ENCODE assay signal across 19 cellular contexts in the genomic region with DNA sequence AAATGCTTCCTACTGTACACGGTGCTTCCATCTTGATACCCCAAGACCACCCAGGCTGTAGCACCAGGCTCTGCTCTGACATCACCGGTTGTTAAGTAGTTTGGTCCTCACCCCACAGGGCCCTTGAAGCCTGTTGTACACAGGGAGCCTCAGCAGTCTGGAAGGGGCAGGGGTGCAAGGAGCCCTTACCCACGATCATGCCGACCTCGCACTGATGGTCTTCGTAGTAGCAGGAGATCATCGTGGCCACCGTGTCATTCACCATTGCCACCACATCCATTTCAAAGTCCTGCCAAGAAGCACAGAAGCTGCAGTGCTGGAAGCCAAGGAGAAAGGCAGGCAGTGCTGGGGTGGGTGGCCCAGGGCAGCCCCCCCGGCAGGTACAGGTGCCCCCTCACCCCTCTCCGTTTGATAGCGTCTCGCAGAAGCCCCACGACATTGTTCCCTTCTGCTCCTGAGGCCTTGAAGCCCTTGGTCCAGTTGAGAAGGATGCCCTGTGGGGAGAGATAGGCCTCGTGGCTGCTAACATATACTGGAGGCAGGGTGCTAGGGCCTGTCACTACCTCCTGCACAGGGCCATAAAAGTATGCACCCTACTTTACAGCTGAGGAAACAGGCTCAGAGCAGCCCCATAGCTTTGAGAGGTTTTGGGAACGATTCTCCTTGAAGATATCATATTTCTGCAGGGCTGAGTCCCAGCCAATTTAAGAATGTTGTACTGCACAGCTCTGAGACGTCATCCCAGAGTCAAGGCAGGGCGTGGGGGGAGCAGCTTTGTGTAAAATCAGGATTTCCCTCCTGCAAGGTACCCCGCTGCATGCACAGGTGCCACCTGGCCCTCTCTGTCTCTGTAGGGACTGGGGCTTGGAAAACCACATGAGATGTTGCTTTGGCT. TPM values are rescaled to one million over a fixed set of nuclear protein-coding genes. Genes with fewer than 3 reads are reported as not detected.
DNase-seq lines count a peak whose midpoint lies in the region; ATAC-seq and TF ChIP-seq lines count a peak whose summit lies in the region.
"Had no signal": no experiment of that assay in that cellular context is flagged by ENCODE, and none has a peak within 500 bp of the region (broad histone marks: within the 10 kb centered on the region; RNA-seq: fewer than 3 reads in every experiment).

No MANE protein-coding gene starts in this region.

- no peaks in the 10 kb centered on the region for H3K27me3 ChIP-seq in GM23248 (replicated peaks; ENCODE audit: insufficient read depth)
- H3K27me3 ChIP-seq: Peyer's patch, right lobe of liver, testis had no signal

- H2AFZ ChIP-seq in GM23248: no peak overlapping the region

- H3K9ac ChIP-seq in GM23248: no peak overlapping the region

- H3K9me3 ChIP-seq in GM23248 (ENCODE audit: low read depth): no peaks in the 10 kb centered on the region
- H3K9me3 ChIP-seq: Peyer's patch, right lobe of liver, testis had no signal

- no peaks in the 10 kb centered on the region for H3K79me2 ChIP-seq in GM23248 (ENCODE audit: insufficient read depth)

- no peaks in the 10 kb centered on the region for H3F3A ChIP-seq in GM23248 (ENCODE audit: insufficient read depth)

- peak; percentile 82 for DNase-seq in DMS 273 (lab: John Stamatoyannopoulos, UW; ENCODE audit: unreplicated experiment)
- DNase-seq in GM23248: peak; percentile 38
- DNase-seq in coronary artery (ENCODE audit: low spot score): peak; percentile 63
- DNase-seq in mesenteric fat pad (ENCODE audit: low spot score): peak; percentile 89
- no peak for DNase-seq in activated T-cell treated with anti-CD3 and anti-CD28 coated beads for 4 hours
- DNase-seq: activated CD4-positive, alpha-beta T cell treated with anti-CD3 and anti-CD28 coated beads, Interleukin-2, amount 10 ng/mL, durations not matched to agents 7 days and 5 days; activated T-cell treated with anti-CD3 and anti-CD28 coated beads, Interleukin-2, amount 50 U/mL, for 4 hours; CD8-positive, alpha-beta T cell; immature natural killer cell; NCI-H2029; stimulated activated CD4-positive, alpha-beta T cell treated with anti-CD3 and anti-CD28 coated beads, Interleukin-4, amount 100 ng/mL, for 24 hours; stimulated activated CD8-positive, alpha-beta memory T cell treated with anti-CD3 and anti-CD28 coated beads, Interleukin-4, amount 100 ng/mL, for 48 hours; testis had no signal

- TF ChIP-seq CTCF in coronary artery (IDR thresholded peaks at IDR 0.05): no peak

- H3K27ac ChIP-seq in GM23248 (no peak overlapping the region), coronary artery (no peak overlapping the region)
- H3K27ac ChIP-seq: Peyer's patch, right lobe of liver, testis had no signal

- H3K4me1 ChIP-seq in GM23248 (ENCODE audit: insufficient read depth): no peaks in the 10 kb centered on the region
- H3K4me1 ChIP-seq: right lobe of liver had no signal

- in situ Hi-C loops in GM23248 (cut with MboI): no loop called here

- WGBS in GM23248 (ENCODE audit: low coverage in 1 of 2, low lambda C conversion rate in 2 of 2, missing lambda C conversion rate in 2 of 2), 2 experiments: 70% methylated on average over 18 of the region's 18 CpGs

- no peaks in the 10 kb centered on the region for H4K20me1 ChIP-seq in GM23248 (ENCODE audit: insufficient read depth)

- no peak overlapping the region for H3K4me2 ChIP-seq in GM23248 (ENCODE audit: unreplicated experiment)

- ATAC-seq in GM18909 (IDR thresholded peaks at IDR 0.05; ENCODE audit: poor library complexity, unreplicated experiment) (no peak), HG03159 (IDR thresholded peaks at IDR 0.05; ENCODE audit: unreplicated experiment) (no peak), GM19467 (IDR thresholded peaks at IDR 0.05; ENCODE audit: unreplicated experiment) (no peak)
- ATAC-seq: activated T-cell treated with anti-CD3 and anti-CD28 coated beads, Interleukin-2, amount 50 U/mL, for 4 hours; CD8-positive, alpha-beta T cell; right lobe of liver had no signal

- H3K36me3 ChIP-seq in GM23248 (ENCODE audit: low read depth): no peaks in the 10 kb centered on the region
- H3K36me3 ChIP-seq: Peyer's patch, right lobe of liver had no signal

- no peak overlapping the region for H3K4me3 ChIP-seq in GM23248
- no peak overlapping the region for H3K4me3 ChIP-seq in coronary artery
- H3K4me3 ChIP-seq: Peyer's patch, right lobe of liver, testis had no signal

- no peaks in the 10 kb centered on the region for H3K9me2 ChIP-seq in GM23248 (ENCODE audit: insufficient read depth)

RNA-seq across cellular contexts. Expression of gene MYL7, which starts 8.7 kb away (rescaled TPM):
- total RNA-seq in GM23248 (2014; rRNA removed; shearing (Covaris generic)): not detected in 2 replicates
- 1.7 TPM in 1 of 2 replicates, not detected in the other for polyA plus RNA-seq in GM23248 (2016; fragmentation: Nextera tagmentation; extraction: Ambion mirVana)
- total RNA-seq in mesenteric fat pad: not detected
- total RNA-seq: activated CD4-positive, alpha-beta T cell treated with anti-CD3 and anti-CD28 coated beads, Interleukin-2, amount 10 ng/mL, durations not matched to agents 7 days and 5 days; CD8-positive, alpha-beta T cell; glomerular endothelial cell; Peyer's patch had no signal
- polyA plus RNA-seq: immature natural killer cell had no signal

RNA-seq across cellular contexts. Expression of gene POLD2, which starts 26.5 kb away (rescaled TPM):
- total RNA-seq in GM23248 (2014; rRNA removed; shearing (Covaris generic)): 100 and 107 TPM in 2 replicates
- polyA plus RNA-seq in GM23248 (2016; fragmentation: Nextera tagmentation; extraction: Ambion mirVana): 164 and 166 TPM in 2 replicates
- total RNA-seq in mesenteric fat pad: 60.2 TPM

RNA-seq across cellular contexts. Expression of gene GCK, which starts 39.4 kb away (rescaled TPM):
- total RNA-seq in GM23248 (2014; rRNA removed; shearing (Covaris generic)): 0.11 TPM in 1 of 2 replicates, not detected in the other
- polyA plus RNA-seq in GM23248 (2016; fragmentation: Nextera tagmentation; extraction: Ambion mirVana): 0.23 and 0.43 TPM in 2 replicates
- 0.48 TPM for total RNA-seq in mesenteric fat pad
- total RNA-seq: activated CD4-positive, alpha-beta T cell treated with anti-CD3 and anti-CD28 coated beads, Interleukin-2, amount 10 ng/mL, durations not matched to agents 7 days and 5 days; Peyer's patch had no signal
- polyA plus RNA-seq: immature natural killer cell had no signal

RNA-seq across cellular contexts. Expression of gene AEBP1, which starts 45.7 kb away (rescaled TPM):
- total RNA-seq in GM23248 (2014; rRNA removed; shearing (Covaris generic)): 53.0 and 63.2 TPM in 2 replicates
- 46.6 and 47.0 TPM in 2 replicates for polyA plus RNA-seq in GM23248 (2016; fragmentation: Nextera tagmentation; extraction: Ambion mirVana)
- 267 TPM for total RNA-seq in mesenteric fat pad

RNA-seq across cellular contexts. Expression of gene YKT6, which starts 51.0 kb away (rescaled TPM):
- 148 and 149 TPM in 2 replicates for total RNA-seq in GM23248 (2014; rRNA removed; shearing (Covaris generic))
- polyA plus RNA-seq in GM23248 (2016; fragmentation: Nextera tagmentation; extraction: Ambion mirVana): 108 and 113 TPM in 2 replicates
- total RNA-seq in mesenteric fat pad: 77.4 TPM
